14 cellular contexts compared by ENCODE assay signal in genomic region chr20:63483834-63484233, GRCh38. TPM values are rescaled to one million over a fixed set of nuclear protein-coding genes. Genes with fewer than 3 reads are reported as not detected.
DNase-seq lines count a peak whose midpoint lies in the region; ATAC-seq and TF ChIP-seq lines count a peak whose summit lies in the region.
"Had no signal": no experiment of that assay in that cellular context is flagged by ENCODE, and none has a peak within 500 bp of the region (broad histone marks: within the 10 kb centered on the region; RNA-seq: fewer than 3 reads in every experiment).

No MANE protein-coding gene starts in this region.

- DNase-seq in stimulated activated naive CD8-positive, alpha-beta T cell treated with anti-CD3 and anti-CD28 coated beads, Interleukin-15, amount 100 ng/mL, for 72 hours = no peak
- no peak for DNase-seq in stimulated activated naive CD8-positive, alpha-beta T cell treated with anti-CD3 and anti-CD28 coated beads, Interleukin-15, Interleukin-2, amounts not matched to agents 100 U/mL and 50 U/mL, for 24 hours
- peak; percentile 38 for DNase-seq in glutamatergic neuron
- no peak for DNase-seq in effector CD8-positive, alpha-beta T cell (lab: John Stamatoyannopoulos, UW)
- no peak for DNase-seq in OCI-M2 (lab: John Stamatoyannopoulos, UW; ENCODE audit: unreplicated experiment)
- DNase-seq: effector CD4-positive, alpha-beta T cell; foreskin fibroblast; MG63; naive B cell; NCI-H226 had no signal

- no peak overlapping the region for H3K4me3 Mint-ChIP-seq in stimulated activated naive CD8-positive, alpha-beta T cell treated with anti-CD3 and anti-CD28 coated beads, Interleukin-15, amount 100 ng/mL, for 72 hours
- H3K4me3 Mint-ChIP-seq in glutamatergic neuron (ENCODE audit: unreplicated experiment) = no peak overlapping the region
- H3K4me3 Mint-ChIP-seq: naive B cell had no signal

- no peaks in the 10 kb centered on the region for H3F3A ChIP-seq in OCI-LY1 (ENCODE audit: insufficient read depth, low read length)

- H3K4me2 ChIP-seq in OCI-LY1 (ENCODE audit: low read length) = no peak overlapping the region

- H3K79me2 ChIP-seq in OCI-LY1 (ENCODE audit: insufficient read depth, low read length) = no peaks in the 10 kb centered on the region

- no peaks in the 10 kb centered on the region for H3K36me3 ChIP-seq in OCI-LY1 (ENCODE audit: insufficient read depth, low read length)
- H3K36me3 ChIP-seq: MG63, upper lobe of right lung had no signal

- ATAC-seq in stimulated activated naive CD8-positive, alpha-beta T cell treated with anti-CD3 and anti-CD28 coated beads, Interleukin-15, amount 100 ng/mL, for 72 hours = peak; percentile 27
- no peak for ATAC-seq in stimulated activated naive CD8-positive, alpha-beta T cell treated with anti-CD3 and anti-CD28 coated beads, Interleukin-15, Interleukin-2, amounts not matched to agents 100 U/mL and 50 U/mL, for 24 hours
- no peak for ATAC-seq in activated CD4-positive, CD25-positive, alpha-beta regulatory T cell treated with anti-CD3 and anti-CD28 coated beads, Interleukin-2, amount 50 U/mL, for 24 hours
- ATAC-seq in HG03520 (IDR thresholded peaks at IDR 0.05; ENCODE audit: unreplicated experiment) = no peak

- H3K4me1 Mint-ChIP-seq in stimulated activated naive CD8-positive, alpha-beta T cell treated with anti-CD3 and anti-CD28 coated beads, Interleukin-15, amount 100 ng/mL, for 72 hours = peaks cover 8% of the 10 kb centered on the region
- peaks cover 14% of the 10 kb centered on the region for H3K4me1 Mint-ChIP-seq in glutamatergic neuron (ENCODE audit: low read depth, unreplicated experiment)

- TF ChIP-seq CTCF in OCI-LY1 (IDR thresholded peaks at IDR 0.05; ENCODE audit: low read length) = peak; percentile 14; the same call in 1 of the 2 replicates
- TF ChIP-seq CTCF in glutamatergic neuron (IDR thresholded peaks at IDR 0.05; ENCODE audit: partially characterized antibody, unreplicated experiment) = no peak

- H3K27ac ChIP-seq in OCI-LY1 (ENCODE audit: low read depth, low read length, poor library complexity, severe bottlenecking) = no peak overlapping the region
- H3K27ac ChIP-seq: upper lobe of right lung had no signal

- no peak overlapping the region for H3K27ac Mint-ChIP-seq in stimulated activated naive CD8-positive, alpha-beta T cell treated with anti-CD3 and anti-CD28 coated beads, Interleukin-15, amount 100 ng/mL, for 72 hours
- H3K27ac Mint-ChIP-seq in glutamatergic neuron (ENCODE audit: unreplicated experiment) = no peak overlapping the region
- H3K27ac Mint-ChIP-seq: naive B cell had no signal

- H3K4me3 ChIP-seq in OCI-LY1 (ENCODE audit: low read depth, low read length, poor library complexity, severe bottlenecking) = no peak overlapping the region
- H3K4me3 ChIP-seq: MG63, upper lobe of right lung had no signal

- H3K36me3 Mint-ChIP-seq in glutamatergic neuron (ENCODE audit: unreplicated experiment) = no peaks in the 10 kb centered on the region
- H3K36me3 Mint-ChIP-seq: naive B cell had no signal

- no peaks in the 10 kb centered on the region for H3K9me2 ChIP-seq in OCI-LY1 (ENCODE audit: low read depth, low read length)

- H2AFZ ChIP-seq in OCI-LY1 (ENCODE audit: low read length) = no peak overlapping the region

- H3K4me1 ChIP-seq in OCI-LY1 (ENCODE audit: insufficient read depth, low read length, severe bottlenecking) = no peaks in the 10 kb centered on the region
- H3K4me1 ChIP-seq: upper lobe of right lung had no signal

- H3K9me3 Mint-ChIP-seq in stimulated activated naive CD8-positive, alpha-beta T cell treated with anti-CD3 and anti-CD28 coated beads, Interleukin-15, amount 100 ng/mL, for 72 hours = no peaks in the 10 kb centered on the region
- H3K9me3 Mint-ChIP-seq in glutamatergic neuron (ENCODE audit: unreplicated experiment) = peaks cover 9% of the 10 kb centered on the region

- H3K27me3 Mint-ChIP-seq in stimulated activated naive CD8-positive, alpha-beta T cell treated with anti-CD3 and anti-CD28 coated beads, Interleukin-15, amount 100 ng/mL, for 72 hours = peaks cover 91% of the 10 kb centered on the region
- peaks cover 6% of the 10 kb centered on the region for H3K27me3 Mint-ChIP-seq in glutamatergic neuron (ENCODE audit: unreplicated experiment)

- H3K27me3 ChIP-seq in OCI-LY1 (ENCODE audit: insufficient read depth, low read length) = 0 out of 2 replicates have a peak, but pooled peaks cover 3% of the 10 kb centered on the region
- H3K27me3 ChIP-seq: MG63 had no signal

- H3K9me3 ChIP-seq in OCI-LY1 (ENCODE audit: low read length) = no peaks in the 10 kb centered on the region
- H3K9me3 ChIP-seq: MG63, upper lobe of right lung had no signal

- H3K9ac ChIP-seq in OCI-LY1 (ENCODE audit: low read length) = no peak overlapping the region

- no peaks in the 10 kb centered on the region for H4K20me1 ChIP-seq in OCI-LY1 (ENCODE audit: insufficient read depth, low read length)

RNA-seq across cellular contexts. Expression of gene KCNQ2, which starts 11.4 kb away (rescaled TPM):
- 354 TPM for total RNA-seq in glutamatergic neuron (ENCODE audit: unreplicated experiment)
- total RNA-seq: upper lobe of right lung had no signal

RNA-seq across cellular contexts. Expression of gene EEF1A2, which starts 15.0 kb away (rescaled TPM):
- 55.3 TPM for total RNA-seq in glutamatergic neuron (ENCODE audit: unreplicated experiment)

RNA-seq across cellular contexts. Expression of gene PPDPF, which starts 36.7 kb away (rescaled TPM):
- 293 TPM for total RNA-seq in glutamatergic neuron (ENCODE audit: unreplicated experiment)

RNA-seq across cellular contexts. Expression of gene PTK6, which starts 53.3 kb away (rescaled TPM):
- total RNA-seq in glutamatergic neuron (ENCODE audit: unreplicated experiment) = 0.17 TPM
